ENCODE assay signal across 29 cellular contexts in genomic region chr15:68982976-68983550, GRCh38. TPM values are rescaled to one million over a fixed set of nuclear protein-coding genes. Genes with fewer than 3 reads are reported as not detected.
"Had no signal": no experiment of that assay in that cellular context is flagged by ENCODE, and none has a peak within 500 bp of the region (broad histone marks: within the 10 kb centered on the region; RNA-seq: fewer than 3 reads in every experiment).

No MANE protein-coding gene starts in this region.

- H3K4me3 ChIP-seq: esophagus squamous epithelium, ovary, psoas muscle, smooth muscle cell, stomach, tibial artery, upper lobe of right lung had no signal

- ATAC-seq: activated naive CD8-positive, alpha-beta T cell treated with anti-CD3 and anti-CD28 coated beads, Interleukin-2, amount 50 U/mL, for 24 hours; left cardiac atrium; left ventricle myocardium superior; psoas muscle; stimulated activated naive B cell treated with anti-CD40 and anti-IgM and Interleukin-4, amounts not matched to agents 10 μg/mL and 1 μg/mL and 100 μg/mL, for 72 hours; WTC11 had no signal

- H3K4me2 ChIP-seq: smooth muscle cell had no signal

- H3K9me3 ChIP-seq: esophagus squamous epithelium, ovary, psoas muscle, stomach, tibial artery, upper lobe of right lung had no signal

- H3K27me3 Mint-ChIP-seq: dendritic cell treated with granulocyte-macrophage colony-stimulating factor and Interleukin-4, amounts not matched to agents 40 ng/mL and 50 ng/mL, for 4 days had no signal

- H3K27me3 ChIP-seq: ovary, stomach, upper lobe of right lung had no signal

- H3K4me1 ChIP-seq: esophagus squamous epithelium, psoas muscle, tibial artery, upper lobe of right lung had no signal

- H3K4me3 Mint-ChIP-seq: activated CD4-positive, alpha-beta memory T cell treated with anti-CD3 and anti-CD28 coated beads, Interleukin-2, amount 10 ng/mL, durations not matched to agents 7 days and 5 days; activated CD4-positive, alpha-beta T cell treated with anti-CD3 and anti-CD28 coated beads, Interleukin-2, amount 10 ng/mL, durations not matched to agents 7 days and 5 days; activated naive CD8-positive, alpha-beta T cell treated with anti-CD3 and anti-CD28 coated beads, Interleukin-2, amount 50 U/mL, for 24 hours; activated T-cell treated with anti-CD3 and anti-CD28 coated beads, Interleukin-2, amount 50 U/mL, for 24 hours; central memory CD8-positive, alpha-beta T cell; dendritic cell treated with granulocyte-macrophage colony-stimulating factor and Interleukin-4, amounts not matched to agents 40 ng/mL and 50 ng/mL, for 4 days; endodermal cell; naive B cell; stimulated activated naive B cell treated with anti-CD40 and anti-IgM and Interleukin-4, amounts not matched to agents 10 μg/mL and 1 μg/mL and 100 μg/mL, for 72 hours; WTC11 had no signal

- H3K4me1 Mint-ChIP-seq: activated CD4-positive, alpha-beta memory T cell treated with anti-CD3 and anti-CD28 coated beads, Interleukin-2, amount 10 ng/mL, durations not matched to agents 7 days and 5 days; activated CD4-positive, alpha-beta T cell treated with anti-CD3 and anti-CD28 coated beads, Interleukin-2, amount 10 ng/mL, durations not matched to agents 7 days and 5 days; activated naive CD8-positive, alpha-beta T cell treated with anti-CD3 and anti-CD28 coated beads, Interleukin-2, amount 50 U/mL, for 24 hours; central memory CD8-positive, alpha-beta T cell; endodermal cell; naive B cell; stimulated activated naive B cell treated with anti-CD40 and anti-IgM and Interleukin-4, amounts not matched to agents 10 μg/mL and 1 μg/mL and 100 μg/mL, for 72 hours; WTC11 had no signal

- H3K9me3 Mint-ChIP-seq: activated CD4-positive, alpha-beta memory T cell treated with anti-CD3 and anti-CD28 coated beads, Interleukin-2, amount 10 ng/mL, durations not matched to agents 7 days and 5 days; activated CD4-positive, alpha-beta T cell treated with anti-CD3 and anti-CD28 coated beads, Interleukin-2, amount 10 ng/mL, durations not matched to agents 7 days and 5 days; activated naive CD8-positive, alpha-beta T cell treated with anti-CD3 and anti-CD28 coated beads, Interleukin-2, amount 50 U/mL, for 24 hours; central memory CD8-positive, alpha-beta T cell; dendritic cell treated with granulocyte-macrophage colony-stimulating factor and Interleukin-4, amounts not matched to agents 40 ng/mL and 50 ng/mL, for 4 days; stimulated activated naive B cell treated with anti-CD40 and anti-IgM and Interleukin-4, amounts not matched to agents 10 μg/mL and 1 μg/mL and 100 μg/mL, for 72 hours had no signal

- H3K27ac ChIP-seq: esophagus squamous epithelium, ovary, psoas muscle, tibial artery, upper lobe of right lung had no signal

- H3K27ac Mint-ChIP-seq: activated CD4-positive, alpha-beta memory T cell treated with anti-CD3 and anti-CD28 coated beads, Interleukin-2, amount 10 ng/mL, durations not matched to agents 7 days and 5 days; activated CD4-positive, alpha-beta T cell treated with anti-CD3 and anti-CD28 coated beads, Interleukin-2, amount 10 ng/mL, durations not matched to agents 7 days and 5 days; activated naive CD8-positive, alpha-beta T cell treated with anti-CD3 and anti-CD28 coated beads, Interleukin-2, amount 50 U/mL, for 24 hours; activated T-cell treated with anti-CD3 and anti-CD28 coated beads, Interleukin-2, amount 50 U/mL, for 24 hours; dendritic cell treated with granulocyte-macrophage colony-stimulating factor and Interleukin-4, amounts not matched to agents 40 ng/mL and 50 ng/mL, for 4 days; endodermal cell; naive B cell; stimulated activated naive B cell treated with anti-CD40 and anti-IgM and Interleukin-4, amounts not matched to agents 10 μg/mL and 1 μg/mL and 100 μg/mL, for 72 hours; WTC11 had no signal

- H3K36me3 ChIP-seq: esophagus squamous epithelium, ovary, stomach, tibial artery, upper lobe of right lung had no signal

- DNase-seq: activated CD4-positive, alpha-beta memory T cell treated with anti-CD3 and anti-CD28 coated beads, Interleukin-2, amount 10 ng/mL, durations not matched to agents 7 days and 5 days; activated CD4-positive, alpha-beta T cell treated with anti-CD3 and anti-CD28 coated beads for 1 hour; activated CD4-positive, alpha-beta T cell treated with anti-CD3 and anti-CD28 coated beads, Interleukin-2, amount 10 ng/mL, durations not matched to agents 7 days and 5 days; activated CD8-positive, alpha-beta memory T cell treated with anti-CD3 and anti-CD28 coated beads, Interleukin-2, amount 50 U/mL, for 48 hours; activated gamma-delta T cell treated with Interleukin-2 at 50 U/mL for 16 hours; activated naive CD4-positive, alpha-beta T cell treated with anti-CD3 and anti-CD28 coated beads, Interleukin-2, amount 50 U/mL, for 16 hours; activated naive CD8-positive, alpha-beta T cell treated with anti-CD3 and anti-CD28 coated beads, Interleukin-2, amount 50 U/mL, for 24 hours; activated T-cell treated with anti-CD3 and anti-CD28 coated beads, Interleukin-2, amount 50 U/mL, for 24 hours; endodermal cell; esophagus squamous epithelium; foreskin melanocyte; left cardiac atrium; left ventricle myocardium superior; naive B cell; ovary; psoas muscle; stimulated activated CD4-positive, alpha-beta T cell treated with anti-CD3 and anti-CD28 coated beads, Interleukin-2, amount 100 ng/mL, for 24 hours; stimulated activated naive B cell treated with anti-CD40 and anti-IgM and Interleukin-4, amounts not matched to agents 10 μg/mL and 1 μg/mL and 100 μg/mL, for 72 hours; stomach; T-helper 2 cell; tibial artery; upper lobe of right lung had no signal

- H3K36me3 Mint-ChIP-seq: stimulated activated naive B cell treated with anti-CD40 and anti-IgM and Interleukin-4, amounts not matched to agents 10 μg/mL and 1 μg/mL and 100 μg/mL, for 72 hours had no signal

RNA-seq across cellular contexts. Expression of gene NOX5, which starts 31.4 kb away (rescaled TPM):
- total RNA-seq: activated CD4-positive, alpha-beta memory T cell treated with anti-CD3 and anti-CD28 coated beads, Interleukin-2, amount 10 ng/mL, durations not matched to agents 7 days and 5 days; activated CD4-positive, alpha-beta T cell treated with anti-CD3 and anti-CD28 coated beads, Interleukin-2, amount 10 ng/mL, durations not matched to agents 7 days and 5 days; bronchial epithelial cell; endodermal cell; left ventricle myocardium superior; lung microvascular endothelial cell; WTC11 had no signal
- polyA plus RNA-seq: neural cell had no signal

RNA-seq across cellular contexts. Expression of gene SPESP1, which starts 52.7 kb away (rescaled TPM):
- total RNA-seq: endodermal cell, smooth muscle cell, WTC11 had no signal
- polyA plus RNA-seq: neural cell, smooth muscle cell had no signal
